In the genomic region with DNA sequence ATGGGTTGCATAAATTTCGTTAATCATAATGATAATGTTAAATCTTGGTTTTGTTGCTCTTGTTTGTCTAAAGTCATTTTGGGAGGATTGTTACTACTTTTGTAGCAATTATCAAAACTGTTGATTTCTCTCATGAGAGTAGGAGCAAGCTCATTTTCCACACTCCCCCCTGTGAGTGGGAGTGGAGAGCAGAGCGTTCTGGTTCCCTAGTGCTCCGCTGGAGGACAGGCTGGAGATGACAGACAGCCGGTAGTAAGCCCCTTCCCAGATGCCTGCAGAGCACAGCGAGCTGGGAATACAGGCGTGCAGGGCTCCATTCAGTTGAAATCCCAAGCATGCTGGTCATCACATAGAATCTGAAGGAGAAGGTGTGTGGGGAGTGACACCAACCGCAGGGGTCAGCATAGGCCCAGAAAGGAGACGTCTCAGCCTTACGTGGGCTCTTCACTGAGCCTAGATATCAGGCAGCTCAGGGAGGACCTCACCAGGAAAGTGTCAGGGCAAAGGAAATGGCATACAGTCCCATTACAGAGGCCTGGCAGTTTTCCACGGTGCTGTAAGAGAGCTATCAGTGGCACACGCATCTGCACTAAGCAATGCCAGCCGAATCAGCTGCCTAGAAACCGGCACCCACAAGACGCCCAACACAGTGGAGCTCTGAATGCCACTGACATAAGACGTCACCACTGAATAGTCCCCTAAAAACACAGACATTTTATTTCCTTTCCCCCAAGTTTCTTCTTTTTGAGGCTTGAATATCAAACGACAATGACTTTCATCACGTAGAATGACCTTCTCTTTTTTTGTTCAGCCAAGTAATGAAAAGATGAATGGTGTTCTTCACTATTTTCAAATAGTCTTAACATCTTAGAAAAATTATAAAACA, we compare ENCODE assay signal across 1 cellular context.
TF ChIP-seq lines count a peak whose summit lies in the region.

No MANE protein-coding gene starts in this region.

TF ChIP-seq in GM23338, 12 proteins besides CTCF, POLR2A, EP300 and RAD21 (continued from another document):
- TF ChIP-seq ZNF462 (CRISPR knock-in tag; IDR thresholded peaks at IDR 0.05) = no peak
- no peak for TF ChIP-seq REST (IDR thresholded peaks at IDR 0.05; ENCODE audit: unreplicated experiment)
- TF ChIP-seq JUNB (IDR thresholded peaks at IDR 0.05; ENCODE audit: unreplicated experiment) = no peak
- no peak for TF ChIP-seq POLR2AphosphoS5 (IDR thresholded peaks at IDR 0.05; ENCODE audit: low read depth)
